ENCODE assay signal across 36 cellular contexts in the genomic region with DNA sequence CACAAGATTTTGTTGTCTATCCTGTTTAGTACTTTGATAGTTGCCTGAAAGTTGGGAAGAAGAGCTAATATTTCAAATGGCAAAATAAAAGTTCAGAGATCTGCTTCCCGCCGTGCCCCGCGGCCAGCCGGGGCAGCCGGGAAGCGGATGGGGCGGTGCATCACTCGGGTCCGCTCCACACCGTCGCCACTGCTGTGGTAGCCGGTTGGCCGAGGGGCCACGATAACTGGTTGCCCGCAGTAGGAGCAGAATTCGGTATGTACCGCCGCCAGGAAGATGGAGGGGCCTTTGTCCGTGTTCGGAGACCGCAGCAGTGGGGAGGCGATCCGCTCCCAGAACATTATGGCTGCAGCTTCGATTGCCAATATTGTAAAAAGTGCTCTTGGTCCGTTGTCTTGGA.
"Had no signal": no experiment of that assay in that cellular context is flagged by ENCODE, and none has a peak within 500 bp of the region (broad histone marks: within the 10 kb centered on the region; RNA-seq: fewer than 3 reads in every experiment).

No MANE protein-coding gene starts in this region.

- H3K27me3 ChIP-seq: ascending aorta, cardiac muscle cell had no signal

- H3K4me3 Mint-ChIP-seq: activated CD4-positive, alpha-beta memory T cell treated with anti-CD3 and anti-CD28 coated beads, Interleukin-2, amount 10 ng/mL, durations not matched to agents 7 days and 5 days; activated CD4-positive, alpha-beta T cell treated with anti-CD3 and anti-CD28 coated beads, Interleukin-2, amount 10 ng/mL, durations not matched to agents 7 days and 5 days; activated CD8-positive, alpha-beta memory T cell treated with anti-CD3 and anti-CD28 coated beads, Interleukin-2, amount 10 ng/mL, durations not matched to agents 7 days and 5 days; activated CD8-positive, alpha-beta T cell treated with anti-CD3 and anti-CD28 coated beads, Interleukin-2, amount 10 ng/mL, durations not matched to agents 7 days and 5 days; activated naive CD4-positive, alpha-beta T cell treated with anti-CD3 and anti-CD28 coated beads for 36 hours; activated naive CD8-positive, alpha-beta T cell; activated naive CD8-positive, alpha-beta T cell treated with anti-CD3 and anti-CD28 coated beads, Interleukin-2, amount 10 ng/mL, durations not matched to agents 7 days and 5 days; activated naive CD8-positive, alpha-beta T cell treated with anti-CD3 and anti-CD28 coated beads, Interleukin-2, amount 50 U/mL, for 24 hours; activated T-cell treated with anti-CD3 and anti-CD28 coated beads, Interleukin-2, amount 50 U/mL, for 24 hours; brain; central memory CD8-positive, alpha-beta T cell; T-helper 1 cell treated with Interleukin-12 subunit alpha and Interleukin-12 subunit beta and Interleukin-4 antibody, amounts not matched to agents 30 μg/mL and 1 μg/mL, for 36 hours; T-helper 2 cell treated with Interferon-gamma antibody and Interleukin-4, amounts not matched to agents 5 μg/mL and 100 μg/mL, for 36 hours; WTC11 had no signal

- H3K27ac ChIP-seq: ascending aorta, cardiac muscle cell, WERI-Rb-1 had no signal

- H3K9me3 ChIP-seq: ascending aorta had no signal

- H3K4me3 ChIP-seq: ascending aorta, cardiac muscle cell had no signal

- H3K9me3 Mint-ChIP-seq: activated CD4-positive, alpha-beta memory T cell treated with anti-CD3 and anti-CD28 coated beads, Interleukin-2, amount 10 ng/mL, durations not matched to agents 7 days and 5 days; activated CD4-positive, alpha-beta T cell treated with anti-CD3 and anti-CD28 coated beads, Interleukin-2, amount 10 ng/mL, durations not matched to agents 7 days and 5 days; activated naive CD4-positive, alpha-beta T cell treated with anti-CD3 and anti-CD28 coated beads for 36 hours; activated naive CD8-positive, alpha-beta T cell treated with anti-CD3 and anti-CD28 coated beads, Interleukin-2, amount 10 ng/mL, durations not matched to agents 7 days and 5 days; activated T-cell treated with anti-CD3 and anti-CD28 coated beads, Interleukin-2, amount 50 U/mL, for 24 hours; activated T-helper 2 cell treated with anti-CD3 and anti-CD28 coated beads, Interferon-gamma antibody, Interleukin-2, Interleukin-4, amounts not matched to agents 10 μg/mL and 5 μg/mL and 100 μg/mL, durations not matched to agents 14 hours and 24 hours and 36 hours; brain; central memory CD8-positive, alpha-beta T cell; T-helper 1 cell treated with Interleukin-12 subunit alpha and Interleukin-12 subunit beta and Interleukin-4 antibody, amounts not matched to agents 30 μg/mL and 1 μg/mL, for 36 hours; T-helper 2 cell treated with Interferon-gamma antibody and Interleukin-4, amounts not matched to agents 5 μg/mL and 100 μg/mL, for 36 hours; WTC11 had no signal

- ATAC-seq: activated CD4-positive, CD25-positive, alpha-beta regulatory T cell treated with anti-CD3 and anti-CD28 coated beads, Interleukin-2, amount 50 U/mL, for 24 hours; activated CD8-positive, alpha-beta memory T cell treated with anti-CD3 and anti-CD28 coated beads, Interleukin-2, amount 10 ng/mL, durations not matched to agents 7 days and 5 days; activated CD8-positive, alpha-beta T cell treated with anti-CD3 and anti-CD28 coated beads, Interleukin-2, amount 10 ng/mL, durations not matched to agents 7 days and 5 days; activated naive CD8-positive, alpha-beta T cell treated with anti-CD3 and anti-CD28 coated beads, Interleukin-2, amount 50 U/mL, for 24 hours; WTC11 had no signal

- DNase-seq: activated CD4-positive, alpha-beta memory T cell treated with anti-CD3 and anti-CD28 coated beads, Interleukin-2, amount 10 ng/mL, durations not matched to agents 7 days and 5 days; activated CD4-positive, alpha-beta T cell treated with anti-CD3 and anti-CD28 coated beads for 4 hours; activated CD4-positive, alpha-beta T cell treated with anti-CD3 and anti-CD28 coated beads, Interleukin-2, amount 10 ng/mL, durations not matched to agents 7 days and 5 days; activated CD4-positive, alpha-beta T cell treated with anti-CD3 and anti-CD28 coated beads, Interleukin-2, amount 50 U/mL, for 48 hours; activated CD4-positive, CD25-positive, alpha-beta regulatory T cell; activated CD8-positive, alpha-beta memory T cell treated with anti-CD3 and anti-CD28 coated beads for 24 hours; activated CD8-positive, alpha-beta memory T cell treated with anti-CD3 and anti-CD28 coated beads, Interleukin-2, amount 10 ng/mL, durations not matched to agents 7 days and 5 days; activated CD8-positive, alpha-beta memory T cell treated with anti-CD3 and anti-CD28 coated beads, Interleukin-2, amount 50 U/mL, for 48 hours; activated CD8-positive, alpha-beta T cell treated with anti-CD3 and anti-CD28 coated beads, Interleukin-2, amount 10 ng/mL, durations not matched to agents 7 days and 5 days; activated effector memory CD4-positive, alpha-beta T cell treated with Interleukin-2 at 50 U/mL for 16 hours; activated gamma-delta T cell; activated naive CD4-positive, alpha-beta T cell; activated naive CD4-positive, alpha-beta T cell treated with anti-CD3 and anti-CD28 coated beads for 36 hours; activated naive CD4-positive, alpha-beta T cell treated with anti-CD3 and anti-CD28 coated beads, Interleukin-2, amount 50 U/mL, for 16 hours; activated naive CD8-positive, alpha-beta T cell treated with anti-CD3 and anti-CD28 coated beads, Interleukin-2, amount 10 ng/mL, durations not matched to agents 7 days and 5 days; activated naive CD8-positive, alpha-beta T cell treated with anti-CD3 and anti-CD28 coated beads, Interleukin-2, amount 50 U/mL, for 24 hours; activated T-cell treated with anti-CD3 and anti-CD28 coated beads, Interleukin-2, amount 50 U/mL, for 24 hours; activated T-cell treated with anti-CD3 and anti-CD28 coated beads, Interleukin-2, amount 50 U/mL, for 48 hours; anterior cingulate cortex; caudate nucleus; cerebellar nuclear complex; SW 1271; T-helper 1 cell; T-helper 2 cell; T-helper 9 cell; WERI-Rb-1 had no signal

- H3K27me3 Mint-ChIP-seq: activated CD4-positive, alpha-beta memory T cell treated with anti-CD3 and anti-CD28 coated beads, Interleukin-2, amount 10 ng/mL, durations not matched to agents 7 days and 5 days; activated CD4-positive, alpha-beta T cell treated with anti-CD3 and anti-CD28 coated beads, Interleukin-2, amount 10 ng/mL, durations not matched to agents 7 days and 5 days; activated CD8-positive, alpha-beta memory T cell treated with anti-CD3 and anti-CD28 coated beads, Interleukin-2, amount 10 ng/mL, durations not matched to agents 7 days and 5 days; activated naive CD8-positive, alpha-beta T cell; activated naive CD8-positive, alpha-beta T cell treated with anti-CD3 and anti-CD28 coated beads, Interleukin-2, amount 10 ng/mL, durations not matched to agents 7 days and 5 days; activated naive CD8-positive, alpha-beta T cell treated with anti-CD3 and anti-CD28 coated beads, Interleukin-2, amount 50 U/mL, for 24 hours; activated T-cell treated with anti-CD3 and anti-CD28 coated beads, Interleukin-2, amount 50 U/mL, for 24 hours; brain had no signal

- H3K36me3 ChIP-seq: ascending aorta, cardiac muscle cell, WERI-Rb-1 had no signal

- H3K36me3 Mint-ChIP-seq: activated CD8-positive, alpha-beta memory T cell treated with anti-CD3 and anti-CD28 coated beads, Interleukin-2, amount 10 ng/mL, durations not matched to agents 7 days and 5 days; activated naive CD8-positive, alpha-beta T cell; activated naive CD8-positive, alpha-beta T cell treated with anti-CD3 and anti-CD28 coated beads, Interleukin-2, amount 10 ng/mL, durations not matched to agents 7 days and 5 days; brain; WTC11 had no signal

- H3K4me1 Mint-ChIP-seq: activated CD4-positive, alpha-beta memory T cell treated with anti-CD3 and anti-CD28 coated beads, Interleukin-2, amount 10 ng/mL, durations not matched to agents 7 days and 5 days; activated CD4-positive, alpha-beta T cell treated with anti-CD3 and anti-CD28 coated beads, Interleukin-2, amount 10 ng/mL, durations not matched to agents 7 days and 5 days; activated CD8-positive, alpha-beta memory T cell treated with anti-CD3 and anti-CD28 coated beads, Interleukin-2, amount 10 ng/mL, durations not matched to agents 7 days and 5 days; activated naive CD8-positive, alpha-beta T cell treated with anti-CD3 and anti-CD28 coated beads, Interleukin-2, amount 10 ng/mL, durations not matched to agents 7 days and 5 days; activated naive CD8-positive, alpha-beta T cell treated with anti-CD3 and anti-CD28 coated beads, Interleukin-2, amount 50 U/mL, for 24 hours; central memory CD8-positive, alpha-beta T cell had no signal

- H3K27ac Mint-ChIP-seq: activated CD4-positive, alpha-beta memory T cell treated with anti-CD3 and anti-CD28 coated beads, Interleukin-2, amount 10 ng/mL, durations not matched to agents 7 days and 5 days; activated CD4-positive, alpha-beta T cell treated with anti-CD3 and anti-CD28 coated beads, Interleukin-2, amount 10 ng/mL, durations not matched to agents 7 days and 5 days; activated CD8-positive, alpha-beta memory T cell treated with anti-CD3 and anti-CD28 coated beads, Interleukin-2, amount 10 ng/mL, durations not matched to agents 7 days and 5 days; activated CD8-positive, alpha-beta T cell treated with anti-CD3 and anti-CD28 coated beads, Interleukin-2, amount 10 ng/mL, durations not matched to agents 7 days and 5 days; activated naive CD4-positive, alpha-beta T cell treated with anti-CD3 and anti-CD28 coated beads for 36 hours; activated naive CD8-positive, alpha-beta T cell; activated naive CD8-positive, alpha-beta T cell treated with anti-CD3 and anti-CD28 coated beads, Interleukin-2, amount 10 ng/mL, durations not matched to agents 7 days and 5 days; activated naive CD8-positive, alpha-beta T cell treated with anti-CD3 and anti-CD28 coated beads, Interleukin-2, amount 50 U/mL, for 24 hours; activated T-cell treated with anti-CD3 and anti-CD28 coated beads, Interleukin-2, amount 50 U/mL, for 24 hours; activated T-helper 2 cell treated with anti-CD3 and anti-CD28 coated beads, Interferon-gamma antibody, Interleukin-2, Interleukin-4, amounts not matched to agents 10 μg/mL and 5 μg/mL and 100 μg/mL, durations not matched to agents 14 hours and 24 hours and 36 hours; T-helper 1 cell treated with Interleukin-12 subunit alpha and Interleukin-12 subunit beta and Interleukin-4 antibody, amounts not matched to agents 30 μg/mL and 1 μg/mL, for 36 hours; T-helper 2 cell treated with Interferon-gamma antibody and Interleukin-4, amounts not matched to agents 5 μg/mL and 100 μg/mL, for 36 hours; WTC11 had no signal
